6 cellular contexts compared by ENCODE assay signal in genomic region chr5:74364507-74364906, GRCh38.
"Had no signal": no experiment of that assay in that cellular context is flagged by ENCODE, and none has a peak within 500 bp of the region (broad histone marks: within the 10 kb centered on the region; RNA-seq: fewer than 3 reads in every experiment).

No MANE protein-coding gene starts in this region.

- H2AFZ ChIP-seq: GM23338 had no signal

- DNase-seq: H9, HCEC 1CT had no signal

- H3K36me3 Mint-ChIP-seq: IgD-negative memory B cell had no signal

- H3K4me2 ChIP-seq: GM23338 had no signal

- H3K4me3 ChIP-seq: GM23338 had no signal

- ATAC-seq: GM23338, HepG2 had no signal

- H3K9me3 Mint-ChIP-seq: GM23338, H9, IgD-negative memory B cell had no signal

- H3K27ac Mint-ChIP-seq: GM23338, H9, IgD-negative memory B cell had no signal

- H3K27ac ChIP-seq: HL-60 had no signal

- H3K4me3 Mint-ChIP-seq: GM23338, H9, IgD-negative memory B cell had no signal
